ENCODE assay signal across 12 cellular contexts in genomic region chr10:100847440-100847839, GRCh38.
DNase-seq lines count a peak whose midpoint lies in the region; ATAC-seq and TF ChIP-seq lines count a peak whose summit lies in the region.
"Had no signal": no experiment of that assay in that cellular context is flagged by ENCODE, and none has a peak within 500 bp of the region (broad histone marks: within the 10 kb centered on the region; RNA-seq: fewer than 3 reads in every experiment).

No MANE protein-coding gene starts in this region.

- no peaks in the 10 kb centered on the region for H3K9me3 ChIP-seq in GM23248 (ENCODE audit: low read depth)
- H3K9me3 ChIP-seq in Panc1 (ENCODE audit: control insufficient read depth, insufficient read depth, low read depth, low read length), result no peaks in the 10 kb centered on the region
- H3K9me3 ChIP-seq: SJSA1 had no signal

- H3K36me3 ChIP-seq in GM23248 (ENCODE audit: low read depth), result no peaks in the 10 kb centered on the region
- no peaks in the 10 kb centered on the region for H3K36me3 ChIP-seq in Panc1 (ENCODE audit: control insufficient read depth, insufficient read depth, low read length)
- H3K36me3 ChIP-seq in brain microvascular endothelial cell (replicated peaks), result no peaks in the 10 kb centered on the region
- H3K36me3 ChIP-seq: SJSA1 had no signal

- POLR2A ChIA-PET in Panc1 (lab: Charles Lee), result no interaction called here

- no peak overlapping the region for H3K4me2 ChIP-seq in GM23248 (ENCODE audit: unreplicated experiment)
- H3K4me2 ChIP-seq: KMS-11 had no signal

- no peaks in the 10 kb centered on the region for H3K9me2 ChIP-seq in GM23248 (ENCODE audit: insufficient read depth)

- H3K27me3 ChIP-seq in GM23248 (replicated peaks; ENCODE audit: insufficient read depth), result peaks cover 27% of the 10 kb centered on the region
- H3K27me3 ChIP-seq in Panc1 (ENCODE audit: control insufficient read depth, insufficient read depth, low read length), result peaks cover 29% of the 10 kb centered on the region
- H3K27me3 ChIP-seq in brain microvascular endothelial cell (replicated peaks), result peaks cover 7% of the 10 kb centered on the region

- peak; percentile 72 for DNase-seq in GM23248
- peak; percentile 39 for DNase-seq in Panc1 (ENCODE audit: low read depth, low spot score)
- peak; percentile 32 for DNase-seq in brain microvascular endothelial cell
- DNase-seq in stimulated activated CD4-positive, alpha-beta T cell treated with anti-CD3 and anti-CD28 coated beads, TNF-alpha, amount 100 ng/mL, for 24 hours (ENCODE audit: low read depth in 3 of 3), result peak in 2 of 3 experiments; percentile 52 to 78
- DNase-seq: DMS79, foreskin melanocyte had no signal

- H4K20me1 ChIP-seq in GM23248 (ENCODE audit: insufficient read depth), result no peaks in the 10 kb centered on the region

- 2 to 5% methylated on average over 5 of the region's 5 CpGs for WGBS in GM23248 (ENCODE audit: low coverage in 1 of 2, low lambda C conversion rate in 2 of 2, missing lambda C conversion rate in 2 of 2), 2 experiments

- H3F3A ChIP-seq in GM23248 (ENCODE audit: insufficient read depth), result no peaks in the 10 kb centered on the region

- ATAC-seq in Panc1, result no peak
- no peak for ATAC-seq in HG02973 (IDR thresholded peaks at IDR 0.05; ENCODE audit: unreplicated experiment)
- no peak for ATAC-seq in HG02852 (IDR thresholded peaks at IDR 0.05; ENCODE audit: unreplicated experiment)
- ATAC-seq in HG03520 (IDR thresholded peaks at IDR 0.05; ENCODE audit: unreplicated experiment), result no peak

- BruUV-seq in Panc1 (replicated peaks; lab: Mats Ljungman, UMichigan), result no TSS peak

- H3K79me2 ChIP-seq in GM23248 (ENCODE audit: insufficient read depth), result no peaks in the 10 kb centered on the region
- H3K79me2 ChIP-seq: parathyroid adenoma had no signal

- intact Hi-C loops in Panc1 (cut with micrococcal nuclease; ENCODE audit: unreplicated experiment), result no loop called here

- H3K9ac ChIP-seq in GM23248, result no peak overlapping the region
- H3K9ac ChIP-seq: KMS-11, parathyroid adenoma had no signal

- no peak overlapping the region for H3K27ac ChIP-seq in GM23248
- no peak overlapping the region for H3K27ac ChIP-seq in Panc1 (ENCODE audit: low read length)
- no peak overlapping the region for H3K27ac ChIP-seq in brain microvascular endothelial cell
- H3K27ac ChIP-seq: KMS-11, parathyroid adenoma, SJSA1 had no signal

- TF ChIP-seq CTCF in Panc1 (IDR thresholded peaks at IDR 0.05), result no peak
- TF ChIP-seq CTCF in brain microvascular endothelial cell (IDR thresholded peaks at IDR 0.05; ENCODE audit: low read depth, low read length, missing control alignments), result no peak

- no peak overlapping the region for H2AFZ ChIP-seq in GM23248
- H2AFZ ChIP-seq: parathyroid adenoma had no signal

- in situ Hi-C loops in GM23248 (cut with MboI), result no loop called here
- in situ Hi-C loops in Panc1 (cut with HindIII; ENCODE audit: low pct_unique_long_range_greater_than_20kb, low sequenced_read_pairs), result no loop called here
- in situ Hi-C loops in brain microvascular endothelial cell (cut with HindIII; ENCODE audit: low pct_ligation_motif_present, low sequenced_read_pairs), result no loop called here

- CTCF ChIA-PET in Panc1 (lab: Charles Lee), result interaction anchor here (0.6 kb wide), 1 partner anchor 87 kb away, joined by 3 read pairs; no protein-coding TSS in a partner anchor

- H3K4me1 ChIP-seq in GM23248 (ENCODE audit: insufficient read depth) (no peaks in the 10 kb centered on the region), Panc1 (ENCODE audit: control insufficient read depth, insufficient read depth, low read length) (no peaks in the 10 kb centered on the region)
- H3K4me1 ChIP-seq: parathyroid adenoma, SJSA1 had no signal

- H3K4me3 ChIP-seq in GM23248 (no peak overlapping the region), Panc1 (ENCODE audit: low read depth in 2 of 2, low read length in 2 of 2) (no peak overlapping the region), brain microvascular endothelial cell (ENCODE audit: low read depth, low read length) (no peak overlapping the region)
- H3K4me3 ChIP-seq: SJSA1 had no signal
